Comparison of ENCODE assay signal across 14 cellular contexts in the genomic region with DNA sequence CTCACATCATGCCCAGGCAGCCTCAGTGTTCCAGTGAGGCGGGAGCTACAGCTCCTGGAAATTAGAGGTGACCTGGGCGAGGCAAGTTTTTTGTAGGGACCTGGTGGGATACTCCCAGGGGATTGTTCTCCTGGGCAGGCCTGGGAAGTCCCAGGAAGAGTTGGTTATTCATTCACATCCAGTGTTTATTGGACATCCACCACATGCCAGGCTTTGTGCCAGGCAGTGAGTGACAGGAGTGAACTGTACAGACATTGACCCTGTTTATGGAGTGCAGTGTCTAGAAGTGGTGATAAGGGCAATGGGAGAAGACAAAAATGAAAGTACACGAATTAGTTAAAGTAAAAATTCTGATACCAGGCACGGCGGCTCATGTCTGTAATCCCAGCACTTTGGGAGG.
"Had no signal": no experiment of that assay in that cellular context is flagged by ENCODE, and none has a peak within 500 bp of the region (broad histone marks: within the 10 kb centered on the region; RNA-seq: fewer than 3 reads in every experiment).

No MANE protein-coding gene starts in this region.

- H2AFZ ChIP-seq: parathyroid adenoma had no signal

- H3K4me1 ChIP-seq: parathyroid adenoma had no signal

- H3K4me3 ChIP-seq: esophagus muscularis mucosa, smooth muscle cell, thyroid gland, vagina had no signal

- DNase-seq: activated CD4-positive, alpha-beta T cell treated with anti-CD3 and anti-CD28 coated beads, Interleukin-2, amount 10 ng/mL, durations not matched to agents 7 days and 5 days; activated CD4-positive, CD25-positive, alpha-beta regulatory T cell; activated CD8-positive, alpha-beta memory T cell treated with anti-CD3 and anti-CD28 coated beads for 24 hours; activated naive CD4-positive, alpha-beta T cell treated with anti-CD3 and anti-CD28 coated beads, Interleukin-2, amount 10 ng/mL, durations not matched to agents 7 days and 5 days; dermis blood vessel endothelial cell; glutamatergic neuron; immature natural killer cell; naive B cell; thyroid gland had no signal

- H3K9ac ChIP-seq: parathyroid adenoma had no signal

- FAIRE-seq: TTC549 had no signal

- H3K36me3 ChIP-seq: esophagus muscularis mucosa, thyroid gland, vagina had no signal

- H3K27me3 ChIP-seq: esophagus muscularis mucosa, thyroid gland, vagina had no signal

- H3K9me3 ChIP-seq: esophagus muscularis mucosa, thyroid gland, vagina had no signal

- H3K4me2 ChIP-seq: smooth muscle cell had no signal

- H3K27ac ChIP-seq: esophagus muscularis mucosa, parathyroid adenoma, thyroid gland, vagina had no signal
